Comparison of ENCODE assay signal across 1 cellular context in the genomic region with DNA sequence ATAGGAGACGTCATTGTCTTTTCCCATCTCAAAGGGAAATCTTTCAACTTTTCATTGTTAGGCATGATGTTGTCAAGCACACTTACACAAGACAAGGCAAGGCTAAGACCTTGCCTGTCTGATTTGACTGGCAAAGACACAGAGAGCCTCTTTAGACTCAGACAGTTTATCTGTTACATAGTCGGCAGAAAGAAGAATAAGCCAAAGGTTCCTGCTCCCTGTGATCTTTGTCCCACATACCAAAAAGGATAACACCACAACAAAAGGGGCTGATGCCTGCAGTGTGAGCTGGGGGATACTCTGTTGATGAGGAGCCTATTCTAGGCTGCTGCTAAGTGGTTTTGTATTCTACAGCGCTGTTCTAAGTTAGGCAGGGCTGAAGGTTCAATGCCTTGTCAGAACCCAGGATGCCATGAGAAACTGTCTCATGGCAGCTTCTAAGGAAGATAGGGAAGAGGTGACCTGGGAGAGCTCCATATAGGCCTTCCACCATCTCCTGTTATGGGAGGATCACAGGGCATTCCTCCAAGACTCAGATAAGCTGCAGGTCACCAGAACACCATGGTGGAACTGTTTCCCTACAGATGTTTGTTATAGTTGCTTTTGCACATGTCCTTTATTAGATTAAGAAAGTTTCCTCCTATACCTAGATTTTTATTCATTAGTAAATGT.
TF ChIP-seq lines count a peak whose summit lies in the region.

No MANE protein-coding gene starts in this region.

TF ChIP-seq in GM23338, 12 proteins besides CTCF, POLR2A, EP300 and RAD21:
- TF ChIP-seq, protein P1, sequence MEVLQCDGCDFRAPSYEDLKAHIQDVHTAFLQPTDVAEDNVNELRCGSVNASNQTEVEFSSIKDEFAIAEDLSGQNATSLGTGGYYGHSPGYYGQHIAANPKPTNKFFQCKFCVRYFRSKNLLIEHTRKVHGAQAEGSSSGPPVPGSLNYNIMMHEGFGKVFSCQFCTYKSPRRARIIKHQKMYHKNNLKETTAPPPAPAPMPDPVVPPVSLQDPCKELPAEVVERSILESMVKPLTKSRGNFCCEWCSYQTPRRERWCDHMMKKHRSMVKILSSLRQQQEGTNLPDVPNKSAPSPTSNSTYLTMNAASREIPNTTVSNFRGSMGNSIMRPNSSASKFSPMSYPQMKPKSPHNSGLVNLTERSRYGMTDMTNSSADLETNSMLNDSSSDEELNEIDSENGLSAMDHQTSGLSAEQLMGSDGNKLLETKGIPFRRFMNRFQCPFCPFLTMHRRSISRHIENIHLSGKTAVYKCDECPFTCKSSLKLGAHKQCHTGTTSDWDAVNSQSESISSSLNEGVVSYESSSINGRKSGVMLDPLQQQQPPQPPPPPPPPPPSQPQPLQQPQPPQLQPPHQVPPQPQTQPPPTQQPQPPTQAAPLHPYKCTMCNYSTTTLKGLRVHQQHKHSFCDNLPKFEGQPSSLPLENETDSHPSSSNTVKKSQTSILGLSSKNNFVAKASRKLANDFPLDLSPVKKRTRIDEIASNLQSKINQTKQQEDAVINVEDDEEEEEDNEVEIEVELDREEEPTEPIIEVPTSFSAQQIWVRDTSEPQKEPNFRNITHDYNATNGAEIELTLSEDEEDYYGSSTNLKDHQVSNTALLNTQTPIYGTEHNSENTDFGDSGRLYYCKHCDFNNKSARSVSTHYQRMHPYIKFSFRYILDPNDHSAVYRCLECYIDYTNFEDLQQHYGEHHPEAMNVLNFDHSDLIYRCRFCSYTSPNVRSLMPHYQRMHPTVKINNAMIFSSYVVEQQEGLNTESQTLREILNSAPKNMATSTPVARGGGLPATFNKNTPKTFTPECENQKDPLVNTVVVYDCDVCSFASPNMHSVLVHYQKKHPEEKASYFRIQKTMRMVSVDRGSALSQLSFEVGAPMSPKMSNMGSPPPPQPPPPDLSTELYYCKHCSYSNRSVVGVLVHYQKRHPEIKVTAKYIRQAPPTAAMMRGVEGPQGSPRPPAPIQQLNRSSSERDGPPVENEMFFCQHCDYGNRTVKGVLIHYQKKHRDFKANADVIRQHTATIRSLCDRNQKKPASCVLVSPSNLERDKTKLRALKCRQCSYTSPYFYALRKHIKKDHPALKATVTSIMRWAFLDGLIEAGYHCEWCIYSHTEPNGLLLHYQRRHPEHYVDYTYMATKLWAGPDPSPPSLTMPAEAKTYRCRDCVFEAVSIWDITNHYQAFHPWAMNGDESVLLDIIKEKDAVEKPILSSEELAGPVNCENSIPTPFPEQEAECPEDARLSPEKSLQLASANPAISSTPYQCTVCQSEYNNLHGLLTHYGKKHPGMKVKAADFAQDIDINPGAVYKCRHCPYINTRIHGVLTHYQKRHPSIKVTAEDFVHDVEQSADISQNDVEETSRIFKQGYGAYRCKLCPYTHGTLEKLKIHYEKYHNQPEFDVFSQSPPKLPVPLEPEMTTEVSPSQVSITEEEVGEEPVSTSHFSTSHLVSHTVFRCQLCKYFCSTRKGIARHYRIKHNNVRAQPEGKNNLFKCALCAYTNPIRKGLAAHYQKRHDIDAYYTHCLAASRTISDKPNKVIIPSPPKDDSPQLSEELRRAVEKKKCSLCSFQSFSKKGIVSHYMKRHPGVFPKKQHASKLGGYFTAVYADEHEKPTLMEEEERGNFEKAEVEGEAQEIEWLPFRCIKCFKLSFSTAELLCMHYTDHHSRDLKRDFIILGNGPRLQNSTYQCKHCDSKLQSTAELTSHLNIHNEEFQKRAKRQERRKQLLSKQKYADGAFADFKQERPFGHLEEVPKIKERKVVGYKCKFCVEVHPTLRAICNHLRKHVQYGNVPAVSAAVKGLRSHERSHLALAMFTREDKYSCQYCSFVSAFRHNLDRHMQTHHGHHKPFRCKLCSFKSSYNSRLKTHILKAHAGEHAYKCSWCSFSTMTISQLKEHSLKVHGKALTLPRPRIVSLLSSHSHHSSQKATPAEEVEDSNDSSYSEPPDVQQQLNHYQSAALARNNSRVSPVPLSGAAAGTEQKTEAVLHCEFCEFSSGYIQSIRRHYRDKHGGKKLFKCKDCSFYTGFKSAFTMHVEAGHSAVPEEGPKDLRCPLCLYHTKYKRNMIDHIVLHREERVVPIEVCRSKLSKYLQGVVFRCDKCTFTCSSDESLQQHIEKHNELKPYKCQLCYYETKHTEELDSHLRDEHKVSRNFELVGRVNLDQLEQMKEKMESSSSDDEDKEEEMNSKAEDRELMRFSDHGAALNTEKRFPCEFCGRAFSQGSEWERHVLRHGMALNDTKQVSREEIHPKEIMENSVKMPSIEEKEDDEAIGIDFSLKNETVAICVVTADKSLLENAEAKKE (CRISPR knock-in tag; IDR thresholded peaks at IDR 0.05): no peak
- TF ChIP-seq STAT1 (IDR thresholded peaks at IDR 0.05; ENCODE audit: unreplicated experiment) (no peak), ETS1 (IDR thresholded peaks at IDR 0.05) (no peak)
TF ChIP-seq in GM23338: peak in this region for 0.
